In the genomic region with DNA sequence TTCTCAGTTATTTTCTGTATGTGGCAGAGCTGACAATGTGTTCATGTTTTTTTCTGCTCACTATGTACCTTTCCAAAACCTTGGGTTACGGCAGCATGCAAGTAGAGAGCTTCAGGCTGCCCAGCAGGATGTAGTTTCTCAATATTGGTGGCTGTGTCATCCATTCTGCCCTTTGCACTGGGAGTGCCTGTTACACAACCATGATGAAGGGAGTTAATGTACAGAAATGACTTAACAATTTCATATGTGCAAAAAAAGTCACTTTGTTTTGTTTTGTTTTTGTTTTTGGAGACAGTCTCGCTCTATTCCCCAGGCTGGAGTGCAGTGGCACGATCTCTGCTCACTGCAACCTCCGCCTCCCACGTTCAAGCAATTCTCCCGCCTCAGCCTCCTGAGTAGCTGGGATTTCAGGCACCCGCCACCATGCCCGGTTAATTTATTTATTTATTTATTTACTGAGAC, we compare ENCODE assay signal across 1 cellular context.
TF ChIP-seq lines count a peak whose summit lies in the region.

No MANE protein-coding gene starts in this region.

TF ChIP-seq in HepG2, 621 proteins besides CTCF, POLR2A, EP300 and RAD21 (continued from another document and continues in another):
- TF ChIP-seq, protein P1, sequence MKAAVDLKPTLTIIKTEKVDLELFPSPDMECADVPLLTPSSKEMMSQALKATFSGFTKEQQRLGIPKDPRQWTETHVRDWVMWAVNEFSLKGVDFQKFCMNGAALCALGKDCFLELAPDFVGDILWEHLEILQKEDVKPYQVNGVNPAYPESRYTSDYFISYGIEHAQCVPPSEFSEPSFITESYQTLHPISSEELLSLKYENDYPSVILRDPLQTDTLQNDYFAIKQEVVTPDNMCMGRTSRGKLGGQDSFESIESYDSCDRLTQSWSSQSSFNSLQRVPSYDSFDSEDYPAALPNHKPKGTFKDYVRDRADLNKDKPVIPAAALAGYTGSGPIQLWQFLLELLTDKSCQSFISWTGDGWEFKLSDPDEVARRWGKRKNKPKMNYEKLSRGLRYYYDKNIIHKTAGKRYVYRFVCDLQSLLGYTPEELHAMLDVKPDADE (CRISPR knock-in tag; IDR thresholded peaks at IDR 0.05) = no peak
- TF ChIP-seq ZNF207 (IDR thresholded peaks at IDR 0.05; ENCODE audit: borderline replicate concordance) (no peak), FOSL1 (CRISPR knock-in tag; IDR thresholded peaks at IDR 0.05; ENCODE audit: borderline replicate concordance) (peak; percentile 53; the same call in 1 of the 2 replicates), GATAD1 (CRISPR knock-in tag; IDR thresholded peaks at IDR 0.05) (peak; percentile 67), ZNF720 (CRISPR knock-in tag; IDR thresholded peaks at IDR 0.05) (no peak), ZNF772 (CRISPR knock-in tag; IDR thresholded peaks at IDR 0.05) (peak; percentile 75; the same call in 1 of the 2 replicates), ZNF468 (CRISPR knock-in tag; IDR thresholded peaks at IDR 0.05) (no peak), ZNF678 (CRISPR knock-in tag; IDR thresholded peaks at IDR 0.05) (no peak), ZBTB7A (CRISPR knock-in tag; IDR thresholded peaks at IDR 0.05) (no peak), KMT2B (CRISPR knock-in tag; IDR thresholded peaks at IDR 0.05) (0 out of 2 replicates have a peak, but pooled peaks have one; percentile 49), ZNF788 (CRISPR knock-in tag; IDR thresholded peaks at IDR 0.05; ENCODE audit: borderline replicate concordance) (peak; percentile 49; the same call in 1 of the 2 replicates), ETV5 (CRISPR knock-in tag; IDR thresholded peaks at IDR 0.05; ENCODE audit: borderline replicate concordance) (peak; percentile 93), MAFG (CRISPR knock-in tag; IDR thresholded peaks at IDR 0.05) (0 out of 2 replicates have a peak, but pooled peaks have one; percentile 60), ZNF234 (CRISPR knock-in tag; conservative IDR thresholded peaks at IDR 0.05) (no peak), BCL6 (CRISPR knock-in tag; IDR thresholded peaks at IDR 0.05) (peak; percentile 80), TAF15 (IDR thresholded peaks at IDR 0.05; ENCODE audit: low read depth, low read length, poor library complexity, severe bottlenecking) (no peak), ZNF501 (CRISPR knock-in tag; IDR thresholded peaks at IDR 0.05) (no peak), POGZ (CRISPR knock-in tag; IDR thresholded peaks at IDR 0.05) (peak; percentile 87), ZNF570 (CRISPR knock-in tag; IDR thresholded peaks at IDR 0.05; ENCODE audit: borderline replicate concordance) (no peak), ZNF558 (CRISPR knock-in tag; IDR thresholded peaks at IDR 0.05; ENCODE audit: borderline replicate concordance) (no peak), MED8 (CRISPR knock-in tag; IDR thresholded peaks at IDR 0.05; ENCODE audit: insufficient replicate concordance) (peak; percentile 60), FOSL2 (CRISPR knock-in tag; IDR thresholded peaks at IDR 0.05) (peak; percentile 97), YY1 (IDR thresholded peaks at IDR 0.05; ENCODE audit: insufficient read depth, insufficient replicate concordance, low read depth, low read length) (peak; percentile 11), ZNF589 (CRISPR knock-in tag; conservative IDR thresholded peaks at IDR 0.05) (no peak), KAT2B (IDR thresholded peaks at IDR 0.05; ENCODE audit: borderline replicate concordance, low read depth, low read length) (no peak), ZNF460 (CRISPR knock-in tag; IDR thresholded peaks at IDR 0.05; ENCODE audit: borderline replicate concordance) (peak; percentile 73; the same call in 1 of the 2 replicates), ZSCAN22 (CRISPR knock-in tag; IDR thresholded peaks at IDR 0.05) (no peak)
- TF ChIP-seq, protein P2, sequence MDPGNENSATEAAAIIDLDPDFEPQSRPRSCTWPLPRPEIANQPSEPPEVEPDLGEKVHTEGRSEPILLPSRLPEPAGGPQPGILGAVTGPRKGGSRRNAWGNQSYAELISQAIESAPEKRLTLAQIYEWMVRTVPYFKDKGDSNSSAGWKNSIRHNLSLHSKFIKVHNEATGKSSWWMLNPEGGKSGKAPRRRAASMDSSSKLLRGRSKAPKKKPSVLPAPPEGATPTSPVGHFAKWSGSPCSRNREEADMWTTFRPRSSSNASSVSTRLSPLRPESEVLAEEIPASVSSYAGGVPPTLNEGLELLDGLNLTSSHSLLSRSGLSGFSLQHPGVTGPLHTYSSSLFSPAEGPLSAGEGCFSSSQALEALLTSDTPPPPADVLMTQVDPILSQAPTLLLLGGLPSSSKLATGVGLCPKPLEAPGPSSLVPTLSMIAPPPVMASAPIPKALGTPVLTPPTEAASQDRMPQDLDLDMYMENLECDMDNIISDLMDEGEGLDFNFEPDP (CRISPR knock-in tag; conservative IDR thresholded peaks at IDR 0.05) = no peak
- TF ChIP-seq, protein P3, sequence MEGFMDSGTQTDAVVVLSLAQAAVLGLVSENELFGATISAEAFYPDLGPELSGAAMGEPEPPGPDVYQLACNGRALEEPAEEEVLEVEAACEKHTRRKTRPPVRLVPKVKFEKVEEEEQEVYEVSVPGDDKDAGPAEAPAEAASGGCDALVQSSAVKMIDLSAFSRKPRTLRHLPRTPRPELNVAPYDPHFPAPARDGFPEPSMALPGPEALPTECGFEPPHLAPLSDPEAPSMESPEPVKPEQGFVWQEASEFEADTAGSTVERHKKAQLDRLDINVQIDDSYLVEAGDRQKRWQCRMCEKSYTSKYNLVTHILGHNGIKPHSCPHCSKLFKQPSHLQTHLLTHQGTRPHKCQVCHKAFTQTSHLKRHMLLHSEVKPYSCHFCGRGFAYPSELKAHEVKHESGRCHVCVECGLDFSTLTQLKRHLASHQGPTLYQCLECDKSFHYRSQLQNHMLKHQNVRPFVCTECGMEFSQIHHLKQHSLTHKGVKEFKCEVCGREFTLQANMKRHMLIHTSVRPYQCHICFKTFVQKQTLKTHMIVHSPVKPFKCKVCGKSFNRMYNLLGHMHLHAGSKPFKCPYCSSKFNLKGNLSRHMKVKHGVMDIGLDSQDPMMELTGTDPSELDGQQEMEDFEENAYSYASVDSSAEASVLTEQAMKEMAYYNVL (CRISPR knock-in tag; IDR thresholded peaks at IDR 0.05; ENCODE audit: borderline replicate concordance) = peak; percentile 90
- TF ChIP-seq, protein P4, sequence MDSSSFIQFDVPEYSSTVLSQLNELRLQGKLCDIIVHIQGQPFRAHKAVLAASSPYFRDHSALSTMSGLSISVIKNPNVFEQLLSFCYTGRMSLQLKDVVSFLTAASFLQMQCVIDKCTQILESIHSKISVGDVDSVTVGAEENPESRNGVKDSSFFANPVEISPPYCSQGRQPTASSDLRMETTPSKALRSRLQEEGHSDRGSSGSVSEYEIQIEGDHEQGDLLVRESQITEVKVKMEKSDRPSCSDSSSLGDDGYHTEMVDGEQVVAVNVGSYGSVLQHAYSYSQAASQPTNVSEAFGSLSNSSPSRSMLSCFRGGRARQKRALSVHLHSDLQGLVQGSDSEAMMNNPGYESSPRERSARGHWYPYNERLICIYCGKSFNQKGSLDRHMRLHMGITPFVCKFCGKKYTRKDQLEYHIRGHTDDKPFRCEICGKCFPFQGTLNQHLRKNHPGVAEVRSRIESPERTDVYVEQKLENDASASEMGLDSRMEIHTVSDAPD (CRISPR knock-in tag; IDR thresholded peaks at IDR 0.05) = no peak
- TF ChIP-seq, protein P5, sequence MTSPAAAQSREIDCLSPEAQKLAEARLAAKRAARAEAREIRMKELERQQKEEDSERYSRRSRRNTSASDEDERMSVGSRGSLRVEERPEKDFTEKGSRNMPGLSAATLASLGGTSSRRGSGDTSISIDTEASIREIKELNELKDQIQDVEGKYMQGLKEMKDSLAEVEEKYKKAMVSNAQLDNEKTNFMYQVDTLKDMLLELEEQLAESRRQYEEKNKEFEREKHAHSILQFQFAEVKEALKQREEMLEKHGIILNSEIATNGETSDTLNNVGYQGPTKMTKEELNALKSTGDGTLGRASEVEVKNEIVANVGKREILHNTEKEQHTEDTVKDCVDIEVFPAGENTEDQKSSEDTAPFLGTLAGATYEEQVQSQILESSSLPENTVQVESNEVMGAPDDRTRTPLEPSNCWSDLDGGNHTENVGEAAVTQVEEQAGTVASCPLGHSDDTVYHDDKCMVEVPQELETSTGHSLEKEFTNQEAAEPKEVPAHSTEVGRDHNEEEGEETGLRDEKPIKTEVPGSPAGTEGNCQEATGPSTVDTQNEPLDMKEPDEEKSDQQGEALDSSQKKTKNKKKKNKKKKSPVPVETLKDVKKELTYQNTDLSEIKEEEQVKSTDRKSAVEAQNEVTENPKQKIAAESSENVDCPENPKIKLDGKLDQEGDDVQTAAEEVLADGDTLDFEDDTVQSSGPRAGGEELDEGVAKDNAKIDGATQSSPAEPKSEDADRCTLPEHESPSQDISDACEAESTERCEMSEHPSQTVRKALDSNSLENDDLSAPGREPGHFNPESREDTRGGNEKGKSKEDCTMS (CRISPR knock-in tag; conservative IDR thresholded peaks at IDR 0.05) = no peak
- TF ChIP-seq, protein P6, sequence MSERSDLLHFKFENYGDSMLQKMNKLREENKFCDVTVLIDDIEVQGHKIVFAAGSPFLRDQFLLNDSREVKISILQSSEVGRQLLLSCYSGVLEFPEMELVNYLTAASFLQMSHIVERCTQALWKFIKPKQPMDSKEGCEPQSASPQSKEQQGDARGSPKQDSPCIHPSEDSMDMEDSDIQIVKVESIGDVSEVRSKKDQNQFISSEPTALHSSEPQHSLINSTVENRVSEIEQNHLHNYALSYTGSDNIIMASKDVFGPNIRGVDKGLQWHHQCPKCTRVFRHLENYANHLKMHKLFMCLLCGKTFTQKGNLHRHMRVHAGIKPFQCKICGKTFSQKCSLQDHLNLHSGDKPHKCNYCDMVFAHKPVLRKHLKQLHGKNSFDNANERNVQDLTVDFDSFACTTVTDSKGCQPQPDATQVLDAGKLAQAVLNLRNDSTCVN (CRISPR knock-in tag; IDR thresholded peaks at IDR 0.05; ENCODE audit: borderline replicate concordance) = no peak
- TF ChIP-seq, protein P7, sequence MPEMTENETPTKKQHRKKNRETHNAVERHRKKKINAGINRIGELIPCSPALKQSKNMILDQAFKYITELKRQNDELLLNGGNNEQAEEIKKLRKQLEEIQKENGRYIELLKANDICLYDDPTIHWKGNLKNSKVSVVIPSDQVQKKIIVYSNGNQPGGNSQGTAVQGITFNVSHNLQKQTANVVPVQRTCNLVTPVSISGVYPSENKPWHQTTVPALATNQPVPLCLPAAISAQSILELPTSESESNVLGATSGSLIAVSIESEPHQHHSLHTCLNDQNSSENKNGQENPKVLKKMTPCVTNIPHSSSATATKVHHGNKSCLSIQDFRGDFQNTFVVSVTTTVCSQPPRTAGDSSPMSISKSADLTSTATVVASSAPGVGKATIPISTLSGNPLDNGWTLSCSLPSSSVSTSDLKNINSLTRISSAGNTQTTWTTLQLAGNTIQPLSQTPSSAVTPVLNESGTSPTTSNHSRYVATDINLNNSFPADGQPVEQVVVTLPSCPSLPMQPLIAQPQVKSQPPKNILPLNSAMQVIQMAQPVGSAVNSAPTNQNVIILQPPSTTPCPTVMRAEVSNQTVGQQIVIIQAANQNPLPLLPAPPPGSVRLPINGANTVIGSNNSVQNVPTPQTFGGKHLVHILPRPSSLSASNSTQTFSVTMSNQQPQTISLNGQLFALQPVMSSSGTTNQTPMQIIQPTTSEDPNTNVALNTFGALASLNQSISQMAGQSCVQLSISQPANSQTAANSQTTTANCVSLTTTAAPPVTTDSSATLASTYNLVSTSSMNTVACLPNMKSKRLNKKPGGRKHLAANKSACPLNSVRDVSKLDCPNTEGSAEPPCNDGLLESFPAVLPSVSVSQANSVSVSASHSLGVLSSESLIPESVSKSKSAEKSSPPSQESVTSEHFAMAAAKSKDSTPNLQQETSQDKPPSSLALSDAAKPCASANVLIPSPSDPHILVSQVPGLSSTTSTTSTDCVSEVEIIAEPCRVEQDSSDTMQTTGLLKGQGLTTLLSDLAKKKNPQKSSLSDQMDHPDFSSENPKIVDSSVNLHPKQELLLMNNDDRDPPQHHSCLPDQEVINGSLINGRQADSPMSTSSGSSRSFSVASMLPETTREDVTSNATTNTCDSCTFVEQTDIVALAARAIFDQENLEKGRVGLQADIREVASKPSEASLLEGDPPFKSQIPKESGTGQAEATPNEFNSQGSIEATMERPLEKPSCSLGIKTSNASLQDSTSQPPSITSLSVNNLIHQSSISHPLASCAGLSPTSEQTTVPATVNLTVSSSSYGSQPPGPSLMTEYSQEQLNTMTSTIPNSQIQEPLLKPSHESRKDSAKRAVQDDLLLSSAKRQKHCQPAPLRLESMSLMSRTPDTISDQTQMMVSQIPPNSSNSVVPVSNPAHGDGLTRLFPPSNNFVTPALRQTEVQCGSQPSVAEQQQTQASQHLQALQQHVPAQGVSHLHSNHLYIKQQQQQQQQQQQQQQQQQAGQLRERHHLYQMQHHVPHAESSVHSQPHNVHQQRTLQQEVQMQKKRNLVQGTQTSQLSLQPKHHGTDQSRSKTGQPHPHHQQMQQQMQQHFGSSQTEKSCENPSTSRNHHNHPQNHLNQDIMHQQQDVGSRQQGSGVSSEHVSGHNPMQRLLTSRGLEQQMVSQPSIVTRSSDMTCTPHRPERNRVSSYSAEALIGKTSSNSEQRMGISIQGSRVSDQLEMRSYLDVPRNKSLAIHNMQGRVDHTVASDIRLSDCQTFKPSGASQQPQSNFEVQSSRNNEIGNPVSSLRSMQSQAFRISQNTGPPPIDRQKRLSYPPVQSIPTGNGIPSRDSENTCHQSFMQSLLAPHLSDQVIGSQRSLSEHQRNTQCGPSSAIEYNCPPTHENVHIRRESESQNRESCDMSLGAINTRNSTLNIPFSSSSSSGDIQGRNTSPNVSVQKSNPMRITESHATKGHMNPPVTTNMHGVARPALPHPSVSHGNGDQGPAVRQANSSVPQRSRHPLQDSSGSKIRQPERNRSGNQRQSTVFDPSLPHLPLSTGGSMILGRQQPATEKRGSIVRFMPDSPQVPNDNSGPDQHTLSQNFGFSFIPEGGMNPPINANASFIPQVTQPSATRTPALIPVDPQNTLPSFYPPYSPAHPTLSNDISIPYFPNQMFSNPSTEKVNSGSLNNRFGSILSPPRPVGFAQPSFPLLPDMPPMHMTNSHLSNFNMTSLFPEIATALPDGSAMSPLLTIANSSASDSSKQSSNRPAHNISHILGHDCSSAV (CRISPR knock-in tag; IDR thresholded peaks at IDR 0.05; ENCODE audit: borderline replicate concordance) = no peak
- TF ChIP-seq, protein P8, sequence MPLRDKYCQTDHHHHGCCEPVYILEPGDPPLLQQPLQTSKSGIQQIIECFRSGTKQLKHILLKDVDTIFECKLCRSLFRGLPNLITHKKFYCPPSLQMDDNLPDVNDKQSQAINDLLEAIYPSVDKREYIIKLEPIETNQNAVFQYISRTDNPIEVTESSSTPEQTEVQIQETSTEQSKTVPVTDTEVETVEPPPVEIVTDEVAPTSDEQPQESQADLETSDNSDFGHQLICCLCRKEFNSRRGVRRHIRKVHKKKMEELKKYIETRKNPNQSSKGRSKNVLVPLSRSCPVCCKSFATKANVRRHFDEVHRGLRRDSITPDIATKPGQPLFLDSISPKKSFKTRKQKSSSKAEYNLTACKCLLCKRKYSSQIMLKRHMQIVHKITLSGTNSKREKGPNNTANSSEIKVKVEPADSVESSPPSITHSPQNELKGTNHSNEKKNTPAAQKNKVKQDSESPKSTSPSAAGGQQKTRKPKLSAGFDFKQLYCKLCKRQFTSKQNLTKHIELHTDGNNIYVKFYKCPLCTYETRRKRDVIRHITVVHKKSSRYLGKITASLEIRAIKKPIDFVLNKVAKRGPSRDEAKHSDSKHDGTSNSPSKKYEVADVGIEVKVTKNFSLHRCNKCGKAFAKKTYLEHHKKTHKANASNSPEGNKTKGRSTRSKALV (CRISPR knock-in tag; IDR thresholded peaks at IDR 0.05) = 0 out of 2 replicates have a peak, but pooled peaks have one; percentile 27
- TF ChIP-seq, protein P9, sequence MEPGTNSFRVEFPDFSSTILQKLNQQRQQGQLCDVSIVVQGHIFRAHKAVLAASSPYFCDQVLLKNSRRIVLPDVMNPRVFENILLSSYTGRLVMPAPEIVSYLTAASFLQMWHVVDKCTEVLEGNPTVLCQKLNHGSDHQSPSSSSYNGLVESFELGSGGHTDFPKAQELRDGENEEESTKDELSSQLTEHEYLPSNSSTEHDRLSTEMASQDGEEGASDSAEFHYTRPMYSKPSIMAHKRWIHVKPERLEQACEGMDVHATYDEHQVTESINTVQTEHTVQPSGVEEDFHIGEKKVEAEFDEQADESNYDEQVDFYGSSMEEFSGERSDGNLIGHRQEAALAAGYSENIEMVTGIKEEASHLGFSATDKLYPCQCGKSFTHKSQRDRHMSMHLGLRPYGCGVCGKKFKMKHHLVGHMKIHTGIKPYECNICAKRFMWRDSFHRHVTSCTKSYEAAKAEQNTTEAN (CRISPR knock-in tag; conservative IDR thresholded peaks at IDR 0.05) = peak; percentile 93
